In genomic region chr10:16828114-16828568, GRCh38 we compare ENCODE assay signal across 8 cellular contexts. TPM values are rescaled to one million over a fixed set of nuclear protein-coding genes. Genes with fewer than 3 reads are reported as not detected.
A peak's percentile ranks its signal among the peaks of the same experiment; 100 is the strongest.
DNase-seq lines count a peak whose midpoint lies in the region; ATAC-seq, FAIRE-seq and TF ChIP-seq lines count a peak whose summit lies in the region.

No MANE protein-coding gene starts in this region.

- peaks cover 7 to 11% of the 10 kb centered on the region in 2 donors for H3K4me1 Mint-ChIP-seq in immature natural killer cell

- peaks cover 0 to 5% (median 2%) of the 10 kb centered on the region in 3 donors for H3K27me3 Mint-ChIP-seq in immature natural killer cell (ENCODE audit: low read depth in 3 of 3)

- DNase-seq in NK-92 treated with Interleukin-12 subunit alpha and Interleukin-12 subunit beta, amount 100 ng/mL, for 24 hours (lab: John Stamatoyannopoulos, UW): peak; percentile 7
- no peak for DNase-seq in NK-92 (lab: John Stamatoyannopoulos, UW; ENCODE audit: unreplicated experiment)
- peak; percentile 96 for DNase-seq in NCI-H146 (lab: John Stamatoyannopoulos, UW)
- peak; percentile 74 for DNase-seq in brain microvascular endothelial cell
- DNase-seq in immature natural killer cell: peak; percentile 53 to 62 (median 54)
- peak; percentile 40 for DNase-seq in stimulated activated CD4-positive, alpha-beta T cell treated with anti-CD3 and anti-CD28 coated beads, Interleukin-12 subunit alpha, Interleukin-12 subunit beta, amount 100 ng/mL, for 4 hours

- no peak overlapping the region for H3K4me3 ChIP-seq in brain microvascular endothelial cell (ENCODE audit: low read depth, low read length)

- TF ChIP-seq CTCF in brain microvascular endothelial cell (IDR thresholded peaks at IDR 0.05; ENCODE audit: low read depth, low read length, missing control alignments): peak; percentile 61

- H3K27ac ChIP-seq in brain microvascular endothelial cell: peak overlapping the region; percentile 92

- peak; percentile 71 for ATAC-seq in HG02763 (IDR thresholded peaks at IDR 0.05; ENCODE audit: unreplicated experiment)

- peaks cover 0 to 3% (median 0%) of the 10 kb centered on the region in 6 donors for H3K9me3 Mint-ChIP-seq in immature natural killer cell

- H3K36me3 ChIP-seq in brain microvascular endothelial cell (replicated peaks): no peaks in the 10 kb centered on the region

- no peak overlapping the region for H3K27ac Mint-ChIP-seq in immature natural killer cell

- peak; percentile 93 for FAIRE-seq in TTC549 (lab: Jason Lieb, UNC)

- no peak overlapping the region for H3K4me3 Mint-ChIP-seq in immature natural killer cell

- in situ Hi-C loops in brain microvascular endothelial cell (cut with HindIII; ENCODE audit: low pct_ligation_motif_present, low sequenced_read_pairs): no loop called here

- H3K27me3 ChIP-seq in brain microvascular endothelial cell (replicated peaks): no peaks in the 10 kb centered on the region

- H3K36me3 Mint-ChIP-seq in immature natural killer cell: peaks cover 0 to 4% (median 3%) of the 10 kb centered on the region in 3 donors

RNA-seq across cellular contexts. Expression of gene RSU1, which starts 10.9 kb away (rescaled TPM):
- 100 to 1,000 TPM; 150 to 248 (median 181) TPM for polyA plus RNA-seq in immature natural killer cell
